In the genomic region with DNA sequence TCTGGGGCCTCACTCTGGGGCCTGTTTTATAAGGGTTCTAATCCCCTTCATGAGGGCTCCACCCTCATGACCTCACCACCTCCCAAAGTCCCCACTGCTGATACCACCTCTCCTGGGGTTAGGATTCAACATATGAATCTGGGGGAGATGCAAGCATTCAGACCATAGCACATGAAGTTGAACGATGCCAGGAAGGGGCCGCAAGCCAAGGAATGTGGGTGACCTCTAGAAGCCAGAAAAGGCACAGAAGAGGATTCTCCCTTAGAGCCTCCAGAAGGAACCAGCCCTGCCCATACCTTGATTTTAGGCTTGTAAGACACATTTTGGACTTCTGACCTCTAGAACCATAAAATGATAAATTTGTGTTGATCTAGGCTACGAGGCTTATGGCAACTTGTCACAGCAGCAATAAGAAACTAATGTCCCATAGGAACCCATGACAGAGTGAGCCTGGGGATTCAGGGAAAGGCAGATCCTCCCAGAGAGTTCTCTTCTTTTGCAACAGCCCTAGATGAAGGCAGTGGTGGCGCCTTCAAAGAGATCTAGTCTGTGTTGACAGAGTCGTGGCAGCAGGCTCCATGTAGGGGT, we compare ENCODE assay signal across 28 cellular contexts. TPM values are rescaled to one million over a fixed set of nuclear protein-coding genes. Genes with fewer than 3 reads are reported as not detected.
"Had no signal": no experiment of that assay in that cellular context is flagged by ENCODE, and none has a peak within 500 bp of the region (broad histone marks: within the 10 kb centered on the region; RNA-seq: fewer than 3 reads in every experiment).

No MANE protein-coding gene starts in this region.

- H3K4me3 ChIP-seq: coronary artery, esophagus squamous epithelium, heart right ventricle, lung, neural progenitor cell, prostate gland, right atrium auricular region, sigmoid colon, suprapubic skin, transverse colon, upper lobe of right lung, uterus had no signal

- H3K27ac ChIP-seq: coronary artery, esophagus squamous epithelium, heart right ventricle, neural progenitor cell, parathyroid adenoma, prostate gland, right atrium auricular region, sigmoid colon, suprapubic skin, transverse colon, upper lobe of right lung, uterus had no signal

- H3K9me3 ChIP-seq: prostate gland, right atrium auricular region, suprapubic skin, transverse colon, upper lobe of right lung, uterus had no signal

- FAIRE-seq: endometrium had no signal

- H3K4me2 ChIP-seq: neural progenitor cell had no signal

- H3K9ac ChIP-seq: neural progenitor cell, parathyroid adenoma had no signal

- H3K27me3 ChIP-seq: neural progenitor cell, right atrium auricular region, upper lobe of right lung, uterus had no signal

- H3K79me2 ChIP-seq: parathyroid adenoma had no signal

- ATAC-seq: heart right ventricle; naive thymus-derived CD4-positive, alpha-beta T cell; stimulated activated naive B cell treated with anti-CD40 and anti-IgM and Interleukin-4, amounts not matched to agents 10 μg/mL and 1 μg/mL and 100 μg/mL, for 72 hours; upper lobe of right lung had no signal

- H3K4me1 ChIP-seq: esophagus squamous epithelium, parathyroid adenoma, prostate gland, sigmoid colon, uterus had no signal

- H3K36me3 ChIP-seq: esophagus squamous epithelium, heart right ventricle, neural progenitor cell, prostate gland, right atrium auricular region, sigmoid colon, suprapubic skin, transverse colon, upper lobe of right lung, uterus had no signal

- DNase-seq: dermis blood vessel endothelial cell; effector memory CD4-positive, alpha-beta T cell; erythroblast; esophagus squamous epithelium; foreskin melanocyte; glutamatergic neuron; heart right ventricle; hippocampal formation; immature natural killer cell; islet precursor cell; kidney glomerular epithelial cell; naive thymus-derived CD4-positive, alpha-beta T cell; sigmoid colon; stimulated activated CD4-positive, alpha-beta T cell treated with anti-CD3 and anti-CD28 coated beads, Interleukin-15, amount 100 ng/mL, for 24 hours; stimulated activated CD4-positive, alpha-beta T cell treated with anti-CD3 and anti-CD28 coated beads, Interleukin-2, amount 100 ng/mL, for 48 hours; stimulated activated naive B cell treated with anti-CD40 and anti-IgM and Interleukin-4, amounts not matched to agents 10 μg/mL and 1 μg/mL and 100 μg/mL, for 72 hours; transverse colon; upper lobe of right lung; uterus had no signal

- H2AFZ ChIP-seq: neural progenitor cell, parathyroid adenoma had no signal

RNA-seq across cellular contexts. Expression of a gene that starts 27.9 kb away (rescaled TPM):
- total RNA-seq: dermis blood vessel endothelial cell, esophagus squamous epithelium, upper lobe of right lung had no signal
- polyA plus RNA-seq: heart right ventricle; immature natural killer cell; liver; naive thymus-derived CD4-positive, alpha-beta T cell had no signal
